Comparison of ENCODE assay signal across 8 cellular contexts in the genomic region with DNA sequence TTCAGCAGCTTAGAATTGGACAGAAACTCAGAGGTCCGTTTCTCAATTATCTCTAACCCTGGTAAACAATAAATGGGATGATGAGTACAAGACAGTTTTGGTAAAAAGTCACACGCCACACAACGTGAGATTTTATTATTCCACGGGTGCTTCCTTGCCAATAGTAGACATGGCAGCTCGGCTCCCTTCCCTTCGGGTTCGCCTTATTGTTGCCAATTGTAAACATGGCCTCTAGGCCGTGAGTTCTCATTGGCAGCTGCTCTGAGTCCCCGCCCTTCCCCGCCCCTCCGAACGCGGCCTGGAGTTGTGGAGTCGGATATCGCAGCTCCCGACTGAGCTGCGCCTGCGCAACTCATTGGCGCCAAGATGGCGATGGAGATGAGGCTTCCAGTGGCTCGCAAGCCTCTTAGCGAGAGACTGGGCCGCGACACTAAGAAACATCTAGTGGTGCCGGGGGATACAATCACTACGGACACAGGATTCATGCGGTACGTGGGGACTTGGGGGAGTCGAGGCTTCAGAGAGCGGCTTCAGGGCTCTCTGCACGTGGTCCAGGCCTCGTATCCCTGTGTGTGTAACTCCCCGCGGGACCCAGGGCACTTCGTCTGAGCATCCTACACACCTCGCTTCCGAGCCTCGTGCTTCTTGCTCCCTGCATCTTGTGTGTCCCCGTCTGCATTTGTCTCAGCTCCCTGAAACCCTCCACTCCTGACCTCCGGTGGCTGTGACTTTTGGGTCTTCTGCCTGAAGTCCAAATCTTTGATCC. TPM values are rescaled to one million over a fixed set of nuclear protein-coding genes. Genes with fewer than 3 reads are reported as not detected.
DNase-seq lines count a peak whose midpoint lies in the region; ATAC-seq and TF ChIP-seq lines count a peak whose summit lies in the region.

Gene EXOSC2 (plus strand): TSS at position 355 of the 766 bp plus-strand sequence. CDS start 12 bp downstream, at position 367.

- DNase-seq in CD4-positive, CD25-positive, alpha-beta regulatory T cell = peak; percentile 92 to 99 (median 98)
- DNase-seq in NCI-H82 (lab: John Stamatoyannopoulos, UW) = peak; percentile 99
- peak; percentile 99 for DNase-seq in activated CD4-positive, alpha-beta T cell treated with anti-CD3 and anti-CD28 coated beads, Interleukin-2, amount 50 U/mL, for 48 hours
- peak; percentile 99 for DNase-seq in dermis blood vessel endothelial cell
- peak; percentile 98 for DNase-seq in stimulated activated CD4-positive, alpha-beta T cell treated with anti-CD3 and anti-CD28 coated beads, Interleukin-4, amount 100 ng/mL, for 1 hour

- peaks cover 25% of the 10 kb centered on the region for H3K36me3 ChIP-seq in CD4-positive, CD25-positive, alpha-beta regulatory T cell (ENCODE audit: control insufficient read depth, insufficient read depth, low read length)
- peaks cover 0 to 18% (median 9%) of the 10 kb centered on the region in 4 donors for H3K36me3 ChIP-seq in liver (ENCODE audit: control insufficient read depth in 4 of 4, insufficient read depth in 3 of 4, low read depth in 1 of 4, low read length in 3 of 4)

- WGBS in liver = under 1% methylated on average over 40 of the region's 40 CpGs

- no peak for TF ChIP-seq CTCF in liver (IDR thresholded peaks at IDR 0.05; ENCODE audit: low read depth, low read length, missing input control)

- H3K27me3 ChIP-seq in CD4-positive, CD25-positive, alpha-beta regulatory T cell (ENCODE audit: control insufficient read depth, insufficient read depth, low read length) = no peaks in the 10 kb centered on the region
- H3K27me3 ChIP-seq in liver (ENCODE audit: control insufficient read depth in 4 of 4, insufficient read depth in 4 of 4, low read length in 3 of 4) = no peaks in the 10 kb centered on the region

- peaks cover 24% of the 10 kb centered on the region for H3K4me1 ChIP-seq in CD4-positive, CD25-positive, alpha-beta regulatory T cell (ENCODE audit: control insufficient read depth, insufficient read depth, low read length, poor library complexity, severe bottlenecking)
- peaks cover 2 to 30% (median 15%) of the 10 kb centered on the region in 4 donors for H3K4me1 ChIP-seq in liver (ENCODE audit: control insufficient read depth in 4 of 4, insufficient read depth in 4 of 4, low read length in 3 of 4)

- H3K4me3 Mint-ChIP-seq in CD4-positive, CD25-positive, alpha-beta regulatory T cell = peak within 1 kb of the TSS; percentile 88 to 98 (median 94)

- no peak for TF ChIP-seq RAD21 in liver (IDR thresholded peaks at IDR 0.05)

- H3K27me3 Mint-ChIP-seq in CD4-positive, CD25-positive, alpha-beta regulatory T cell = peaks cover 11% of the 10 kb centered on the region

- H3K9ac ChIP-seq in liver (ENCODE audit: low read depth in 1 of 2, low read length in 2 of 2) = peak within 1 kb of the TSS; percentile 63 to 67

- no peaks in the 10 kb centered on the region for H3K9me3 ChIP-seq in CD4-positive, CD25-positive, alpha-beta regulatory T cell (ENCODE audit: control insufficient read depth in 2 of 2, low read length in 2 of 2)
- H3K9me3 ChIP-seq in liver (ENCODE audit: control insufficient read depth in 4 of 4, low read length in 3 of 4) = no peaks in the 10 kb centered on the region

- peak within 1 kb of the TSS; percentile 74 for H3K27ac ChIP-seq in CD4-positive, CD25-positive, alpha-beta regulatory T cell (ENCODE audit: insufficient read depth, low read length, poor library complexity, severe bottlenecking)
- peak within 1 kb of the TSS; percentile 6 to 21 for H3K27ac ChIP-seq in liver (ENCODE audit: low read depth in 1 of 2, low read length in 2 of 2)

- H3K4me3 ChIP-seq in CD4-positive, CD25-positive, alpha-beta regulatory T cell (ENCODE audit: low read depth, low read length) = peak within 1 kb of the TSS; percentile 98
- H3K4me3 ChIP-seq in liver (ENCODE audit: low read depth in 1 of 3, low read length in 3 of 3) = peak within 1 kb of the TSS; percentile 78 to 96 (median 96)

- H3K4me1 Mint-ChIP-seq in CD4-positive, CD25-positive, alpha-beta regulatory T cell = peaks cover 9 to 56% (median 36%) of the 10 kb centered on the region in 4 donors

- peak within 1 kb of the TSS; percentile 98 for H3K27ac Mint-ChIP-seq in CD4-positive, CD25-positive, alpha-beta regulatory T cell

- H3K36me3 Mint-ChIP-seq in CD4-positive, CD25-positive, alpha-beta regulatory T cell = peaks cover 26% of the 10 kb centered on the region

- peaks cover 0 to 4% (median 0%) of the 10 kb centered on the region in 7 donors for H3K9me3 Mint-ChIP-seq in CD4-positive, CD25-positive, alpha-beta regulatory T cell

- peak; percentile 99 to 100 for ATAC-seq in CD4-positive, CD25-positive, alpha-beta regulatory T cell (ENCODE audit: low read depth in 2 of 2)
- ATAC-seq in GM19438 (IDR thresholded peaks at IDR 0.05; ENCODE audit: low read depth, unreplicated experiment) (peak; percentile 86), HG03571 (IDR thresholded peaks at IDR 0.05; ENCODE audit: unreplicated experiment) (peak; percentile 94)

TF ChIP-seq in liver, 16 proteins besides CTCF, POLR2A, EP300 and RAD21:
- peak; percentile 95 for TF ChIP-seq FOXA2 (IDR thresholded peaks at IDR 0.05)
- peak; percentile 98 for TF ChIP-seq FOXA1 (IDR thresholded peaks at IDR 0.05)
- TF ChIP-seq ZBTB33 (IDR thresholded peaks at IDR 0.05) = peak; percentile 55
- TF ChIP-seq, protein P1, sequence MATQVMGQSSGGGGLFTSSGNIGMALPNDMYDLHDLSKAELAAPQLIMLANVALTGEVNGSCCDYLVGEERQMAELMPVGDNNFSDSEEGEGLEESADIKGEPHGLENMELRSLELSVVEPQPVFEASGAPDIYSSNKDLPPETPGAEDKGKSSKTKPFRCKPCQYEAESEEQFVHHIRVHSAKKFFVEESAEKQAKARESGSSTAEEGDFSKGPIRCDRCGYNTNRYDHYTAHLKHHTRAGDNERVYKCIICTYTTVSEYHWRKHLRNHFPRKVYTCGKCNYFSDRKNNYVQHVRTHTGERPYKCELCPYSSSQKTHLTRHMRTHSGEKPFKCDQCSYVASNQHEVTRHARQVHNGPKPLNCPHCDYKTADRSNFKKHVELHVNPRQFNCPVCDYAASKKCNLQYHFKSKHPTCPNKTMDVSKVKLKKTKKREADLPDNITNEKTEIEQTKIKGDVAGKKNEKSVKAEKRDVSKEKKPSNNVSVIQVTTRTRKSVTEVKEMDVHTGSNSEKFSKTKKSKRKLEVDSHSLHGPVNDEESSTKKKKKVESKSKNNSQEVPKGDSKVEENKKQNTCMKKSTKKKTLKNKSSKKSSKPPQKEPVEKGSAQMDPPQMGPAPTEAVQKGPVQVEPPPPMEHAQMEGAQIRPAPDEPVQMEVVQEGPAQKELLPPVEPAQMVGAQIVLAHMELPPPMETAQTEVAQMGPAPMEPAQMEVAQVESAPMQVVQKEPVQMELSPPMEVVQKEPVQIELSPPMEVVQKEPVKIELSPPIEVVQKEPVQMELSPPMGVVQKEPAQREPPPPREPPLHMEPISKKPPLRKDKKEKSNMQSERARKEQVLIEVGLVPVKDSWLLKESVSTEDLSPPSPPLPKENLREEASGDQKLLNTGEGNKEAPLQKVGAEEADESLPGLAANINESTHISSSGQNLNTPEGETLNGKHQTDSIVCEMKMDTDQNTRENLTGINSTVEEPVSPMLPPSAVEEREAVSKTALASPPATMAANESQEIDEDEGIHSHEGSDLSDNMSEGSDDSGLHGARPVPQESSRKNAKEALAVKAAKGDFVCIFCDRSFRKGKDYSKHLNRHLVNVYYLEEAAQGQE (IDR thresholded peaks at IDR 0.05) = peak; percentile 67
- TF ChIP-seq SP1 (IDR thresholded peaks at IDR 0.05) = peak; percentile 87
- TF ChIP-seq MAX (IDR thresholded peaks at IDR 0.05) = peak; percentile 66
- TF ChIP-seq YY1 (IDR thresholded peaks at IDR 0.05) = peak; percentile 100
- TF ChIP-seq EGR1 (IDR thresholded peaks at IDR 0.05; ENCODE audit: low read depth in 2 of 2) = no peak
- TF ChIP-seq HNF4G (IDR thresholded peaks at IDR 0.05) = no peak
- TF ChIP-seq, protein P2, sequence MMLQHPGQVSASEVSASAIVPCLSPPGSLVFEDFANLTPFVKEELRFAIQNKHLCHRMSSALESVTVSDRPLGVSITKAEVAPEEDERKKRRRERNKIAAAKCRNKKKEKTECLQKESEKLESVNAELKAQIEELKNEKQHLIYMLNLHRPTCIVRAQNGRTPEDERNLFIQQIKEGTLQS (IDR thresholded peaks at IDR 0.05) = no peak
- TF ChIP-seq NR2F2 (IDR thresholded peaks at IDR 0.05) = no peak
- TF ChIP-seq GABPA (IDR thresholded peaks at IDR 0.05 in 1 of 2, conservative IDR thresholded peaks at IDR 0.05 in 1 of 2) = no peak
- TF ChIP-seq HNF4A (conservative IDR thresholded peaks at IDR 0.05) = peak; percentile 21 to 51
- TF ChIP-seq TAF1 (conservative IDR thresholded peaks at IDR 0.05) = peak; percentile 92
- peak; percentile 42 to 51 for TF ChIP-seq RXRA (IDR thresholded peaks at IDR 0.05)
- no peak for TF ChIP-seq JUND (IDR thresholded peaks at IDR 0.05)

RNA-seq across cellular contexts. Expression of gene EXOSC2, which starts in this region (rescaled TPM):
- total RNA-seq in CD4-positive, CD25-positive, alpha-beta regulatory T cell = 47.1 TPM
- polyA plus RNA-seq in CD4-positive, CD25-positive, alpha-beta regulatory T cell = 10 to 100 TPM; 24.1 to 30.0 (median 28.5) TPM
- total RNA-seq in dermis blood vessel endothelial cell (31.9 and 33.5 TPM in 2 replicates), liver (10 to 100 TPM; 16.6 to 21.2 TPM)
- 1 to 10 TPM; 7.6 to 9.5 TPM for polyA plus RNA-seq in liver

Comparison
In these comparisons a context has a peak if more than half of its experiments do, and no peak if none do; other contexts are left out.
1. Peak in every context shown above with its lines: DNase-seq, ATAC-seq, H3K4me3 ChIP-seq and H3K27ac ChIP-seq.